ENCODE assay signal across 8 cellular contexts in the genomic region with DNA sequence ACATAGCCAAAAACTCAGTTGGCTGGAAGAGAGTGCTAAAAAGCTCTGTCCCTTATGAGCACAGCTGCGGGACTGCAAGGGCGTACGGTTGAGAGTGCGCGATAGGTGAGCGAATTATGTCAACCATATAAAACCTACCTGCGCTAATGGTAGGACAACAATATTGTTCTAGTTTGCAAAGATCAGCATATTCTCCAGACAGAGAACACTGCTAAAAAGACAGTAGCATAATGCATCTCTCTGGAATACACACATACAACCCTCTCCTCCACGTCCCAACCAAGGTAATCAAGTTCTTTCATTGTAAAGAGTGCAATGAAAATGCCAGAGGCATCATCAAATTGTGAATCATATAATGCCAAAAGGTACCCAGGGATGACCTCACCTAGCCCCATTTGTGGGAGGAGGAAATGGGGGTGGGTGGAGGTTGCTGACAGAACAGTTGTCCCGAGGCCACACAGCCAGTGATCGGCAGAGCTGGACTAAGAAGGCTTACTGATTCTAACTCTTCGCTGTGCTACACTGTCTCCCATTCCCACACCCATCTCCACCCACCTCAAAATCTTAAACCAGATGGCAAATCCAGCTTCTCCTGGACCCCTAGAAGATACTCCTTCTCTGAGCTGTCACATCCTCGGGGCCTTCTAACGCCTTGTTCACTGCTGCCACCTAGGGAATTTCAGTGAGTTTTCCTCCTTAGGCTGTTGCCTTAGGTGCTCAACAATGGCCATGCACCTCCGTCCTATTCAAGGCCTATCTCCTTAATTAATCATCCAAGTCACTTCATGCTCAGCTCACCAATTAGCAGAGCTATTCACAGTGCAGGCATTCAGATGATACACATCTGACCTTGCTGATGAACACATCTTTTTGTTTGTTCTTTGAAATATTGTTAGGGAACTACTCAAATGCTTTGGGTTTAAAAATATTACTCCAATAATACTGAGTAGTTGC.
DNase-seq lines count a peak whose midpoint lies in the region; ATAC-seq and TF ChIP-seq lines count a peak whose summit lies in the region.

No MANE protein-coding gene starts in this region.

- H3K27ac Mint-ChIP-seq in activated CD4-positive, alpha-beta T cell treated with anti-CD3 and anti-CD28 coated beads, Interleukin-2, amount 10 ng/mL, durations not matched to agents 7 days and 5 days: no peak overlapping the region

- CTCF ChIA-PET in activated CD4-positive, alpha-beta T cell treated with anti-CD3 and anti-CD28 coated beads, Interleukin-2, amount 10 ng/mL, durations not matched to agents 7 days and 5 days (lab: Charles Lee): interaction anchor here (0.5 to 1.4 kb wide), 2 partner anchors 14 to 608 kb away, joined by 3 to 7 read pairs; no protein-coding TSS in a partner anchor

- H3K9me3 ChIP-seq in fibroblast of lung (ENCODE audit: control insufficient read depth, insufficient read depth, low read depth, low read length): no peaks in the 10 kb centered on the region

- H3K4me1 Mint-ChIP-seq in activated CD4-positive, alpha-beta T cell treated with anti-CD3 and anti-CD28 coated beads, Interleukin-2, amount 10 ng/mL, durations not matched to agents 7 days and 5 days: peaks cover 5% of the 10 kb centered on the region

- H3K9me3 Mint-ChIP-seq in activated CD4-positive, alpha-beta T cell treated with anti-CD3 and anti-CD28 coated beads, Interleukin-2, amount 10 ng/mL, durations not matched to agents 7 days and 5 days: no peaks in the 10 kb centered on the region

- peaks cover 11% of the 10 kb centered on the region for H3K27me3 Mint-ChIP-seq in activated CD4-positive, alpha-beta T cell treated with anti-CD3 and anti-CD28 coated beads, Interleukin-2, amount 10 ng/mL, durations not matched to agents 7 days and 5 days

- DNase-seq in activated CD4-positive, alpha-beta T cell treated with anti-CD3 and anti-CD28 coated beads, Interleukin-2, amount 10 ng/mL, durations not matched to agents 7 days and 5 days: peak; percentile 8
- DNase-seq in activated CD4-positive, alpha-beta T cell treated with anti-CD3 and anti-CD28 coated beads for 1 hour: no peak
- DNase-seq in NCI-H1092 treated with DMSO at 0.1 percent for 48 hours (lab: John Stamatoyannopoulos, UW) (peak; percentile 54), SK-N-DZ (ENCODE audit: low spot score) (peak; percentile 77), fibroblast of lung (ENCODE audit: low read depth in 2 of 2) (peak; percentile 77 to 83), nucleus accumbens (lab: John Stamatoyannopoulos, UW) (peak in 45 of 56 donors; percentile 4 to 70 (median 27))

- POLR2A ChIA-PET in activated CD4-positive, alpha-beta T cell treated with anti-CD3 and anti-CD28 coated beads, Interleukin-2, amount 10 ng/mL, durations not matched to agents 7 days and 5 days (lab: Charles Lee): no interaction called here

- no peak overlapping the region for H3K9ac ChIP-seq in fibroblast of lung (ENCODE audit: insufficient read depth, low read length)

- no peak overlapping the region for H3K4me3 ChIP-seq in fibroblast of lung (replicated peaks in 1 of 4; ENCODE audit: control extremely low read depth in 1 of 4, insufficient read depth in 1 of 4, low read depth in 3 of 4, low read length in 4 of 4)

- no peaks in the 10 kb centered on the region for H3K79me2 ChIP-seq in fibroblast of lung (ENCODE audit: control insufficient read depth, insufficient read depth, low read length)

- H3K4me3 Mint-ChIP-seq in activated CD4-positive, alpha-beta T cell treated with anti-CD3 and anti-CD28 coated beads, Interleukin-2, amount 10 ng/mL, durations not matched to agents 7 days and 5 days: no peak overlapping the region

- TF ChIP-seq CTCF in fibroblast of lung (conservative IDR thresholded peaks at IDR 0.05 in 1 of 2, IDR thresholded peaks at IDR 0.05 in 1 of 2; ENCODE audit: low read depth in 1 of 2, low read length in 2 of 2): peak; percentile 74 to 79

- peaks cover 20% of the 10 kb centered on the region for H3K4me1 ChIP-seq in fibroblast of lung (ENCODE audit: control insufficient read depth, extremely low read depth, insufficient read depth, low read length)

- ATAC-seq in GM19351 (IDR thresholded peaks at IDR 0.05; ENCODE audit: unreplicated experiment) (no peak), HG02973 (IDR thresholded peaks at IDR 0.05; ENCODE audit: unreplicated experiment) (no peak)

- H3K36me3 Mint-ChIP-seq in activated CD4-positive, alpha-beta T cell treated with anti-CD3 and anti-CD28 coated beads, Interleukin-2, amount 10 ng/mL, durations not matched to agents 7 days and 5 days (ENCODE audit: low read depth): no peaks in the 10 kb centered on the region

- no peaks in the 10 kb centered on the region for H3K27me3 ChIP-seq in fibroblast of lung (ENCODE audit: control insufficient read depth, insufficient read depth, low read length)

- H3K36me3 ChIP-seq in fibroblast of lung (ENCODE audit: control insufficient read depth, insufficient read depth, low read length): no peaks in the 10 kb centered on the region

- no peak overlapping the region for H2AFZ ChIP-seq in fibroblast of lung (ENCODE audit: low read length)

- H3K4me2 ChIP-seq in fibroblast of lung (ENCODE audit: extremely low read depth, insufficient read depth, low read length): peak overlapping the region; percentile 42

- H3K27ac ChIP-seq in fibroblast of lung (ENCODE audit: insufficient read depth, low read length): peak overlapping the region; percentile 1

- H4K20me1 ChIP-seq in fibroblast of lung (ENCODE audit: control insufficient read depth, extremely low read depth, insufficient read depth, low read length): no peaks in the 10 kb centered on the region
